19 cellular contexts compared by ENCODE assay signal in genomic region chr3:190117995-190118394, GRCh38. TPM values are rescaled to one million over a fixed set of nuclear protein-coding genes. Genes with fewer than 3 reads are reported as not detected.
A peak's percentile ranks its signal among the peaks of the same experiment; 100 is the strongest.
DNase-seq lines count a peak whose midpoint lies in the region; ATAC-seq, FAIRE-seq and TF ChIP-seq lines count a peak whose summit lies in the region.
"Had no signal": no experiment of that assay in that cellular context is flagged by ENCODE, and none has a peak within 500 bp of the region (broad histone marks: within the 10 kb centered on the region; RNA-seq: fewer than 3 reads in every experiment).

No MANE protein-coding gene starts in this region.

- CTCF ChIA-PET in WTC11 (lab: Charles Lee), result interaction anchor here (0.6 kb wide), 1 partner anchor 452 kb away, joined by 3 read pairs; no protein-coding TSS in a partner anchor

- peak; percentile 65 for FAIRE-seq in H54 (lab: Jason Lieb, UNC)
- FAIRE-seq in GM19239 (lab: Jason Lieb, UNC), result no peak
- FAIRE-seq: GM12891, K562 had no signal

- H3K4me1 ChIP-seq in spleen, result peaks cover 7 to 35% (median 15%) of the 10 kb centered on the region in 6 donors
- H3K4me1 ChIP-seq: HAP-1 had no signal

- no peaks in the 10 kb centered on the region for H3K9me3 Mint-ChIP-seq in WTC11
- H3K9me3 Mint-ChIP-seq in activated T-cell treated with anti-CD3 and anti-CD28 coated beads, Interleukin-2, amount 50 U/mL, for 4 hours, result no peaks in the 10 kb centered on the region
- H3K9me3 Mint-ChIP-seq: activated T-helper 17 cell treated with anti-CD3 and anti-CD28 coated beads, Interleukin-2, amount 50 U/mL, for 72 hours; stimulated activated naive B cell treated with anti-CD40 and anti-IgM and Interleukin-4, amounts not matched to agents 10 μg/mL and 1 μg/mL and 100 μg/mL, for 72 hours had no signal

- POLR2A ChIA-PET in WTC11 (lab: Charles Lee), result no interaction called here

- DNase-seq in H54 (ENCODE audit: insufficient read length, low spot score) (peak; percentile 34), WTC11 (ENCODE audit: low spot score) (no peak), iris pigment epithelial cell (ENCODE audit: low read depth) (peak; percentile 69), spleen (no peak), iPS-NIHi11 (ENCODE audit: low spot score) (no peak), GM19239 (ENCODE audit: insufficient read length, low spot score) (no peak)
- no peak for DNase-seq in activated T-cell treated with anti-CD3 and anti-CD28 coated beads, Interleukin-2, amount 50 U/mL, for 4 hours
- DNase-seq in stimulated activated CD4-positive, alpha-beta T cell treated with anti-CD3 and anti-CD28 coated beads, Interleukin-2, amount 100 ng/mL, for 48 hours, result no peak
- DNase-seq: activated CD4-positive, alpha-beta T cell treated with anti-CD3 and anti-CD28 coated beads for 4 hours; left cardiac atrium; NCI-H2029 treated with DMSO at 0.1 percent for 48 hours; NK-92 treated with Interleukin-12 subunit alpha and Interleukin-12 subunit beta, amount 100 ng/mL, for 24 hours; ovary; stimulated activated CD4-positive, alpha-beta T cell treated with anti-CD3 and anti-CD28 coated beads, Interleukin-2, amount 100 ng/mL, for 24 hours; stimulated activated naive B cell treated with anti-CD40 and anti-IgM and Interleukin-4, amounts not matched to agents 10 μg/mL and 1 μg/mL and 100 μg/mL, for 72 hours had no signal

- H3K4me1 Mint-ChIP-seq in WTC11, result peaks cover 63% of the 10 kb centered on the region
- peaks cover 5% of the 10 kb centered on the region for H3K4me1 Mint-ChIP-seq in activated T-cell treated with anti-CD3 and anti-CD28 coated beads, Interleukin-2, amount 50 U/mL, for 4 hours (ENCODE audit: low read depth)

- H3K27ac ChIP-seq in spleen, result peak overlapping the region in 5 of 8 donors; percentile 32 to 89 (median 52)
- H3K27ac ChIP-seq: ovary had no signal

- no peak overlapping the region; the same call in 1 of the 2 replicates for H3K27ac Mint-ChIP-seq in WTC11
- H3K27ac Mint-ChIP-seq: activated T-helper 17 cell treated with anti-CD3 and anti-CD28 coated beads, Interleukin-2, amount 50 U/mL, for 72 hours; stimulated activated naive B cell treated with anti-CD40 and anti-IgM and Interleukin-4, amounts not matched to agents 10 μg/mL and 1 μg/mL and 100 μg/mL, for 72 hours had no signal

- peaks cover 13% of the 10 kb centered on the region for H3K36me3 Mint-ChIP-seq in WTC11
- H3K36me3 Mint-ChIP-seq in activated T-cell treated with anti-CD3 and anti-CD28 coated beads, Interleukin-2, amount 50 U/mL, for 4 hours (ENCODE audit: insufficient read depth), result no peaks in the 10 kb centered on the region

- no peaks in the 10 kb centered on the region for H3K9me3 ChIP-seq in spleen
- H3K9me3 ChIP-seq: HAP-1, ovary had no signal

- intact Hi-C loops in spleen (cut with DNase I; ENCODE audit: low total_unique reads), result no loop called here

- no peak for ATAC-seq in WTC11
- ATAC-seq in activated T-cell treated with anti-CD3 and anti-CD28 coated beads, Interleukin-2, amount 50 U/mL, for 4 hours, result no peak
- ATAC-seq: activated T-helper 17 cell treated with anti-CD3 and anti-CD28 coated beads, Interleukin-2, amount 50 U/mL, for 72 hours; K562; left cardiac atrium; stimulated activated naive B cell treated with anti-CD40 and anti-IgM and Interleukin-4, amounts not matched to agents 10 μg/mL and 1 μg/mL and 100 μg/mL, for 72 hours had no signal

- H3K36me3 ChIP-seq in spleen, result no peaks in the 10 kb centered on the region
- H3K36me3 ChIP-seq: HAP-1, ovary had no signal

- peak overlapping the region; percentile 85 for H3K4me3 Mint-ChIP-seq in WTC11
- no peak overlapping the region for H3K4me3 Mint-ChIP-seq in activated T-cell treated with anti-CD3 and anti-CD28 coated beads, Interleukin-2, amount 50 U/mL, for 4 hours
- H3K4me3 Mint-ChIP-seq: activated T-helper 17 cell treated with anti-CD3 and anti-CD28 coated beads, Interleukin-2, amount 50 U/mL, for 72 hours; stimulated activated naive B cell treated with anti-CD40 and anti-IgM and Interleukin-4, amounts not matched to agents 10 μg/mL and 1 μg/mL and 100 μg/mL, for 72 hours had no signal

- H3K27me3 ChIP-seq in spleen (replicated peaks in 1 of 7), result peaks cover 0 to 61% (median 16%) of the 10 kb centered on the region in 7 donors
- H3K27me3 ChIP-seq: ovary had no signal

- H3K4me3 ChIP-seq in spleen, result peak overlapping the region in 7 of 8 donors; percentile 18 to 77 (median 47)
- H3K4me3 ChIP-seq: HAP-1, K562, ovary had no signal

- WGBS in spleen, 5 donors, result 66 to 88% (median 74%) methylated on average over 2 of the region's 2 CpGs

- TF ChIP-seq POLR2A in H54 (IDR thresholded peaks at IDR 0.05; ENCODE audit: low read depth, low read length) (no peak), spleen (IDR thresholded peaks at IDR 0.05) (no peak)

- H3K27me3 Mint-ChIP-seq in WTC11 (ENCODE audit: low read depth), result peaks cover 26% of the 10 kb centered on the region
- H3K27me3 Mint-ChIP-seq in activated T-cell treated with anti-CD3 and anti-CD28 coated beads, Interleukin-2, amount 50 U/mL, for 4 hours (ENCODE audit: low read depth), result peaks cover 57% of the 10 kb centered on the region

- TF ChIP-seq CTCF in WTC11 (IDR thresholded peaks at IDR 0.05) (no peak), spleen (IDR thresholded peaks at IDR 0.05 in 8 of 11, conservative IDR thresholded peaks at IDR 0.05 in 3 of 11) (no peak)

TF ChIP-seq in WTC11, 78 proteins besides CTCF, POLR2A, EP300 and RAD21:
- no peak for TF ChIP-seq SMAD4 (CRISPR knock-in tag; IDR thresholded peaks at IDR 0.05)
- TF ChIP-seq E2F1 (CRISPR knock-in tag; IDR thresholded peaks at IDR 0.05), result no peak
- no peak for TF ChIP-seq NR1H2 (CRISPR knock-in tag; IDR thresholded peaks at IDR 0.05)
- no peak for TF ChIP-seq FOXP4 (CRISPR knock-in tag; IDR thresholded peaks at IDR 0.05)
- no peak for TF ChIP-seq ZBTB21 (CRISPR knock-in tag; IDR thresholded peaks at IDR 0.05; ENCODE audit: borderline replicate concordance)
- TF ChIP-seq SOX15 (CRISPR knock-in tag; IDR thresholded peaks at IDR 0.05), result no peak
- no peak for TF ChIP-seq JAZF1 (CRISPR knock-in tag; IDR thresholded peaks at IDR 0.05)
- no peak for TF ChIP-seq NFE2L1 (CRISPR knock-in tag; IDR thresholded peaks at IDR 0.05)
- no peak for TF ChIP-seq RORB (CRISPR knock-in tag; IDR thresholded peaks at IDR 0.05)
- TF ChIP-seq TCF7 (CRISPR knock-in tag; IDR thresholded peaks at IDR 0.05; ENCODE audit: low read depth), result no peak

RNA-seq across cellular contexts. Expression of gene P3H2, which starts 2.7 kb away (rescaled TPM):
- total RNA-seq in WTC11 (2021) (29.4 to 39.9 TPM (median 36.2 TPM) in 3 replicates), spleen (100 to 1,000 TPM in 4 of 7 donors, 10 to 100 TPM in 3; 70.3 to 155 (median 102) TPM)
- 10 to 100 TPM in 2 of 3 donors, 1 to 10 TPM in 1; 7.7 to 18.6 (median 10.4) TPM for polyA plus RNA-seq in spleen
- under 1 TPM; 0.13 to 0.40 (median 0.19) TPM for total RNA-seq in activated T-cell treated with anti-CD3 and anti-CD28 coated beads, Interleukin-2, amount 50 U/mL, for 4 hours
- total RNA-seq: activated T-helper 17 cell treated with anti-CD3 and anti-CD28 coated beads, Interleukin-2, amount 50 U/mL, for 72 hours had no signal

Comparison
In these comparisons a context has a peak if more than half of its experiments do, and no peak if none do; other contexts are left out.
1. DNase-seq: peak in H54 (single experiment) and iris pigment epithelial cell (single experiment); none in WTC11 (single experiment), spleen (single experiment), activated T-cell treated with anti-CD3 and anti-CD28 coated beads, Interleukin-2, amount 50 U/mL, for 4 hours (single experiment), iPS-NIHi11 (single experiment), stimulated activated CD4-positive, alpha-beta T cell treated with anti-CD3 and anti-CD28 coated beads, Interleukin-2, amount 100 ng/mL, for 48 hours (0 of 2) and GM19239 (single experiment).
2. RNA of gene P3H2, which starts 2.7 kb away (total RNA-seq): 70.3 to 155 TPM in spleen and 29.4 to 39.9 TPM in WTC11; 0.13 to 0.40 TPM in activated T-cell treated with anti-CD3 and anti-CD28 coated beads, Interleukin-2, amount 50 U/mL, for 4 hours; every median in the first group is over 10 times any median in the second.